ENCODE assay signal across 1 cellular context in the genomic region with DNA sequence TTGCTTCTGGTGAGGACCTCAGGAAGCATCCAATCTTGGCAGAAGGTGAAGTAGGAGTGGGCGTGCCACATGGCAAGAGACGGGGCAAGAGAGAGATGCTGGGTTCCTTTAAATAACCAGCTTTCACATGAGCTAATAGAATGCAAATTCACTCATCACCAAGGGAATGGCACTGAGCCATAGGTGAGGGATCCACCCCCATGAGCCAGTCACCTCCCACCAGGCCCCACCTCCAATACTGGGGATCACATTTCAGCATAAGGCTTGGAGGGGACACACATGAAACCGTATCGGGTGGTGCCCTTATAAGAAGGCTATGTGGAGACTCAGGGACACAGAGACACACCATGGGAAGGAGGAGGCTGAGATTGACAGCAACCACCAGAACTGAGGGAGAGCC.
TF ChIP-seq lines count a peak whose summit lies in the region.

No MANE protein-coding gene starts in this region.

TF ChIP-seq in H1, 55 proteins besides CTCF, POLR2A, EP300 and RAD21 (continued from another document):
- no peak for TF ChIP-seq EZH2 (IDR thresholded peaks at IDR 0.05; ENCODE audit: low read depth, low read length, severe bottlenecking)
- TF ChIP-seq TBP (IDR thresholded peaks at IDR 0.05; ENCODE audit: low read depth, low read length), result no peak
- no peak for TF ChIP-seq SP2 (IDR thresholded peaks at IDR 0.05; ENCODE audit: low read length)
- TF ChIP-seq KDM4A (IDR thresholded peaks at IDR 0.05; ENCODE audit: low read depth, low read length, severe bottlenecking), result no peak
- TF ChIP-seq YY1 (IDR thresholded peaks at IDR 0.05; ENCODE audit: low read depth, low read length), result no peak
- TF ChIP-seq CBX5 (IDR thresholded peaks at IDR 0.05; ENCODE audit: low read depth, low read length), result no peak
- no peak for TF ChIP-seq KDM1A (IDR thresholded peaks at IDR 0.05; ENCODE audit: borderline replicate concordance, low read length)
- no peak for TF ChIP-seq ZNF274 (IDR thresholded peaks at IDR 0.05; ENCODE audit: borderline replicate concordance, extremely low read depth, low read length)
- no peak for TF ChIP-seq NRF1 (IDR thresholded peaks at IDR 0.05; ENCODE audit: low read depth, low read length)
